Comparison of ENCODE assay signal across 22 cellular contexts in genomic region chr1:200784576-200784975, GRCh38.
"Had no signal": no experiment of that assay in that cellular context is flagged by ENCODE, and none has a peak within 500 bp of the region (broad histone marks: within the 10 kb centered on the region; RNA-seq: fewer than 3 reads in every experiment).

No MANE protein-coding gene starts in this region.

- H3K4me3 Mint-ChIP-seq: activated CD8-positive, alpha-beta T cell treated with anti-CD3 and anti-CD28 coated beads, Interleukin-2, amount 10 ng/mL, durations not matched to agents 7 days and 5 days; activated naive CD4-positive, alpha-beta T cell treated with anti-CD3 and anti-CD28 coated beads, Interleukin-2, amount 50 U/mL, for 24 hours; activated T-helper 1 cell treated with anti-CD3 and anti-CD28 coated beads, Interleukin-12 subunit alpha, Interleukin-12 subunit beta, Interleukin-2, Interleukin-4 antibody, amounts not matched to agents 30 ng/mL and 10 ng/mL and 1 ng/mL, durations not matched to agents 14 hours and 24 hours and 36 hours; nephron had no signal

- H3K27ac Mint-ChIP-seq: activated CD8-positive, alpha-beta T cell treated with anti-CD3 and anti-CD28 coated beads, Interleukin-2, amount 10 ng/mL, durations not matched to agents 7 days and 5 days; activated naive CD4-positive, alpha-beta T cell treated with anti-CD3 and anti-CD28 coated beads, Interleukin-2, amount 50 U/mL, for 24 hours; activated T-helper 1 cell treated with anti-CD3 and anti-CD28 coated beads, Interleukin-12 subunit alpha, Interleukin-12 subunit beta, Interleukin-2, Interleukin-4 antibody, amounts not matched to agents 30 ng/mL and 10 ng/mL and 1 ng/mL, durations not matched to agents 14 hours and 24 hours and 36 hours had no signal

- H3K27me3 Mint-ChIP-seq: activated naive CD4-positive, alpha-beta T cell treated with anti-CD3 and anti-CD28 coated beads, Interleukin-2, amount 50 U/mL, for 24 hours had no signal

- H3K9me3 Mint-ChIP-seq: activated naive CD4-positive, alpha-beta T cell treated with anti-CD3 and anti-CD28 coated beads, Interleukin-2, amount 50 U/mL, for 24 hours; activated T-helper 1 cell treated with anti-CD3 and anti-CD28 coated beads, Interleukin-12 subunit alpha, Interleukin-12 subunit beta, Interleukin-2, Interleukin-4 antibody, amounts not matched to agents 30 ng/mL and 10 ng/mL and 1 ng/mL, durations not matched to agents 14 hours and 24 hours and 36 hours had no signal

- ATAC-seq: activated CD8-positive, alpha-beta T cell treated with anti-CD3 and anti-CD28 coated beads, Interleukin-2, amount 10 ng/mL, durations not matched to agents 7 days and 5 days; gastroesophageal sphincter; left ventricle myocardium superior; pancreas; psoas muscle had no signal

- DNase-seq: activated CD4-positive, alpha-beta T cell treated with anti-CD3 and anti-CD28 coated beads, Interleukin-2, amount 50 U/mL, for 1 hour; activated CD4-positive, CD25-positive, alpha-beta regulatory T cell treated with anti-CD3 and anti-CD28 coated beads, Interleukin-2, amount 50 U/mL, for 72 hours; activated CD8-positive, alpha-beta T cell treated with anti-CD3 and anti-CD28 coated beads, Interleukin-2, amount 10 ng/mL, durations not matched to agents 7 days and 5 days; activated gamma-delta T cell treated with Interleukin-2 at 50 U/mL for 16 hours; aorta; brain microvascular endothelial cell; caudate nucleus; dermis blood vessel endothelial cell; effector CD8-positive, alpha-beta T cell; head of caudate nucleus; hypothalamus; left ventricle myocardium superior; mammary epithelial cell; pancreas; psoas muscle; stimulated activated CD4-positive, alpha-beta T cell treated with anti-CD3 and anti-CD28 coated beads, Interleukin-4, amount 100 ng/mL, for 24 hours; stimulated activated naive CD4-positive, alpha-beta T cell treated with Interleukin-2 at 50 U/mL for 16 hours; upper lobe of left lung had no signal
